1 cellular context compared by ENCODE assay signal in the genomic region with DNA sequence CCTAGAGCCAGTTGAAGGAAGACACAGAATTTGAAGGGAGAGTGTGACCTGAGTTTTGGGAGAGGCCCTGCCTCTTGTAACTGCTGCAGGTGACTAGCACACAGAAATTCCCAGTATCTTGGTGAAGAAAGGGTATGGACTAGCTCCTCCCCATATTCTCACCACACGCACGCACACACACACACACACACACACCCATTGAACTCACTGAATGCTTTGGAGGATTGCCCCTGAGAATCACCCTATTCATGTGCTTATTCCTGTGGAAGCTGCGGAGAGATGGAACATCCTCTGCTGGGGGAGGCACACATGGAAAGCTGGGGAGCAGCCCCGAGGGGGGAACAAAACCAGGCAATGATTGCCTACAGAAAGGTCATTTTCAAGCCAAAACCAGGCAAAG.
TF ChIP-seq lines count a peak whose summit lies in the region.

No MANE protein-coding gene starts in this region.

TF ChIP-seq in WTC11, 78 proteins besides CTCF, POLR2A, EP300 and RAD21 (continued from another document):
- TF ChIP-seq, protein P1, sequence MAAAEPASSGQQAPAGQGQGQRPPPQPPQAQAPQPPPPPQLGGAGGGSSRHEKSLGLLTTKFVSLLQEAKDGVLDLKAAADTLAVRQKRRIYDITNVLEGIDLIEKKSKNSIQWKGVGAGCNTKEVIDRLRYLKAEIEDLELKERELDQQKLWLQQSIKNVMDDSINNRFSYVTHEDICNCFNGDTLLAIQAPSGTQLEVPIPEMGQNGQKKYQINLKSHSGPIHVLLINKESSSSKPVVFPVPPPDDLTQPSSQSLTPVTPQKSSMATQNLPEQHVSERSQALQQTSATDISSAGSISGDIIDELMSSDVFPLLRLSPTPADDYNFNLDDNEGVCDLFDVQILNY (CRISPR knock-in tag; IDR thresholded peaks at IDR 0.05) = no peak
- TF ChIP-seq PRRX2 (CRISPR knock-in tag; IDR thresholded peaks at IDR 0.05) (no peak), GABPB1 (CRISPR knock-in tag; IDR thresholded peaks at IDR 0.05) (no peak), TEAD1 (CRISPR knock-in tag; IDR thresholded peaks at IDR 0.05) (0 out of 2 replicates have a peak, but pooled peaks have one; percentile 29), ZNF317 (CRISPR knock-in tag; IDR thresholded peaks at IDR 0.05; ENCODE audit: borderline replicate concordance, low read depth) (peak; percentile 89), SMAD4 (CRISPR knock-in tag; IDR thresholded peaks at IDR 0.05) (no peak)
- TF ChIP-seq, protein P2, sequence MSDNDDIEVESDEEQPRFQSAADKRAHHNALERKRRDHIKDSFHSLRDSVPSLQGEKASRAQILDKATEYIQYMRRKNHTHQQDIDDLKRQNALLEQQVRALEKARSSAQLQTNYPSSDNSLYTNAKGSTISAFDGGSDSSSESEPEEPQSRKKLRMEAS (CRISPR knock-in tag; IDR thresholded peaks at IDR 0.05) = 0 out of 2 replicates have a peak, but pooled peaks have one; percentile 40
- TF ChIP-seq, protein P3, sequence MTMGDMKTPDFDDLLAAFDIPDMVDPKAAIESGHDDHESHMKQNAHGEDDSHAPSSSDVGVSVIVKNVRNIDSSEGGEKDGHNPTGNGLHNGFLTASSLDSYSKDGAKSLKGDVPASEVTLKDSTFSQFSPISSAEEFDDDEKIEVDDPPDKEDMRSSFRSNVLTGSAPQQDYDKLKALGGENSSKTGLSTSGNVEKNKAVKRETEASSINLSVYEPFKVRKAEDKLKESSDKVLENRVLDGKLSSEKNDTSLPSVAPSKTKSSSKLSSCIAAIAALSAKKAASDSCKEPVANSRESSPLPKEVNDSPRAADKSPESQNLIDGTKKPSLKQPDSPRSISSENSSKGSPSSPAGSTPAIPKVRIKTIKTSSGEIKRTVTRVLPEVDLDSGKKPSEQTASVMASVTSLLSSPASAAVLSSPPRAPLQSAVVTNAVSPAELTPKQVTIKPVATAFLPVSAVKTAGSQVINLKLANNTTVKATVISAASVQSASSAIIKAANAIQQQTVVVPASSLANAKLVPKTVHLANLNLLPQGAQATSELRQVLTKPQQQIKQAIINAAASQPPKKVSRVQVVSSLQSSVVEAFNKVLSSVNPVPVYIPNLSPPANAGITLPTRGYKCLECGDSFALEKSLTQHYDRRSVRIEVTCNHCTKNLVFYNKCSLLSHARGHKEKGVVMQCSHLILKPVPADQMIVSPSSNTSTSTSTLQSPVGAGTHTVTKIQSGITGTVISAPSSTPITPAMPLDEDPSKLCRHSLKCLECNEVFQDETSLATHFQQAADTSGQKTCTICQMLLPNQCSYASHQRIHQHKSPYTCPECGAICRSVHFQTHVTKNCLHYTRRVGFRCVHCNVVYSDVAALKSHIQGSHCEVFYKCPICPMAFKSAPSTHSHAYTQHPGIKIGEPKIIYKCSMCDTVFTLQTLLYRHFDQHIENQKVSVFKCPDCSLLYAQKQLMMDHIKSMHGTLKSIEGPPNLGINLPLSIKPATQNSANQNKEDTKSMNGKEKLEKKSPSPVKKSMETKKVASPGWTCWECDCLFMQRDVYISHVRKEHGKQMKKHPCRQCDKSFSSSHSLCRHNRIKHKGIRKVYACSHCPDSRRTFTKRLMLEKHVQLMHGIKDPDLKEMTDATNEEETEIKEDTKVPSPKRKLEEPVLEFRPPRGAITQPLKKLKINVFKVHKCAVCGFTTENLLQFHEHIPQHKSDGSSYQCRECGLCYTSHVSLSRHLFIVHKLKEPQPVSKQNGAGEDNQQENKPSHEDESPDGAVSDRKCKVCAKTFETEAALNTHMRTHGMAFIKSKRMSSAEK (CRISPR knock-in tag; IDR thresholded peaks at IDR 0.05; ENCODE audit: borderline replicate concordance) = no peak
- TF ChIP-seq, protein P4, sequence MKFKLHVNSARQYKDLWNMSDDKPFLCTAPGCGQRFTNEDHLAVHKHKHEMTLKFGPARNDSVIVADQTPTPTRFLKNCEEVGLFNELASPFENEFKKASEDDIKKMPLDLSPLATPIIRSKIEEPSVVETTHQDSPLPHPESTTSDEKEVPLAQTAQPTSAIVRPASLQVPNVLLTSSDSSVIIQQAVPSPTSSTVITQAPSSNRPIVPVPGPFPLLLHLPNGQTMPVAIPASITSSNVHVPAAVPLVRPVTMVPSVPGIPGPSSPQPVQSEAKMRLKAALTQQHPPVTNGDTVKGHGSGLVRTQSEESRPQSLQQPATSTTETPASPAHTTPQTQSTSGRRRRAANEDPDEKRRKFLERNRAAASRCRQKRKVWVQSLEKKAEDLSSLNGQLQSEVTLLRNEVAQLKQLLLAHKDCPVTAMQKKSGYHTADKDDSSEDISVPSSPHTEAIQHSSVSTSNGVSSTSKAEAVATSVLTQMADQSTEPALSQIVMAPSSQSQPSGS (CRISPR knock-in tag; IDR thresholded peaks at IDR 0.05; ENCODE audit: borderline replicate concordance, low read depth) = no peak
TF ChIP-seq in WTC11: peak in this region for 3.
